ENCODE assay signal across 17 cellular contexts in the genomic region with DNA sequence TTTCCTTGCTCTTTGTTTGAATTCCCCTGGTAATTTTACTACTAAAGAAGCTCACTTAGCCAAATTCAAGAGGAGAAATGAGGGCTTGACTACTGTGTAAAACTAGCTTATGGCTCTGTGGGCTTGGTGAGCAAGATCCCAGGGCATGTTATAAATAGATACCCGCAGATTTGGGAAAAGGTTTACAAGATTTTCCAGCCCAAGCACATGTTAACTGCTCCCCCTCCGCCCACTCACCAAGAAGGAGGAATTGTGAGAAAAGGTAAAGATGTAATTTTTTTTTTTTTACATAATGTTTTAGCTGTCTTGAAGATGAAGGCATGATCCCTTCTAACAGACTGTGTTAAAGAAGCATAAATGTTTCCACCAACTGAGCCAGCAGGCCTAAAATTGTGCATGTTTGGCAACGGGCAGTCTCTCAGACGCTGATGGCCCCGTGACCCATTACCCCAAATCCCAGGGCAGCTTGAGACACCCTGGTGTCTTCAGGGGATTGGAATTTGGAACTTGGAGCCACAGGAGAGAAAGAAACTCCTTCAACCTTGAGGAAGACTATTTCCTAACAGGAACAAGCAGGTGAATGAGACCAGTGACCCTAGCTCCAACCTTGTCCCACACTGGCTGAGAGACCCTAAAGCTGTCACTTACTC.
"Had no signal": no experiment of that assay in that cellular context is flagged by ENCODE, and none has a peak within 500 bp of the region (broad histone marks: within the 10 kb centered on the region; RNA-seq: fewer than 3 reads in every experiment).

No MANE protein-coding gene starts in this region.

- DNase-seq: activated B cell treated with CpG ODN at 0.5 μM for 24 hours; activated CD4-positive, alpha-beta memory T cell treated with anti-CD3 and anti-CD28 coated beads for 36 hours; activated CD4-positive, alpha-beta T cell treated with anti-CD3 and anti-CD28 coated beads for 4 hours; activated effector memory CD4-positive, alpha-beta T cell treated with Interleukin-2 at 50 U/mL for 16 hours; activated naive CD4-positive, alpha-beta T cell treated with anti-CD3 and anti-CD28 coated beads for 36 hours; activated naive CD8-positive, alpha-beta T cell treated with anti-CD3 and anti-CD28 coated beads, Interleukin-2, amount 10 ng/mL, durations not matched to agents 7 days and 5 days; activated T-cell treated with anti-CD3 and anti-CD28 coated beads, Interleukin-2, amount 50 U/mL, for 72 hours; amniotic stem cell; body of pancreas; stimulated activated CD4-positive, alpha-beta T cell treated with anti-CD3 and anti-CD28 coated beads, Interleukin-12 subunit alpha, Interleukin-12 subunit beta, amount 100 ng/mL, for 4 hours; stimulated activated naive CD8-positive, alpha-beta T cell treated with anti-CD3 and anti-CD28 coated beads, Interleukin-15, amount 100 ng/mL, for 72 hours; T1000 had no signal

- H3K27me3 ChIP-seq: body of pancreas, cardiac muscle cell, esophagus muscularis mucosa, gastroesophageal sphincter, vagina had no signal

- H3K4me3 ChIP-seq: body of pancreas, cardiac muscle cell, esophagus muscularis mucosa, gastroesophageal sphincter, vagina had no signal

- ATAC-seq: activated T-cell treated with anti-CD3 and anti-CD28 coated beads, Interleukin-2, amount 50 U/mL, for 72 hours; body of pancreas; gastroesophageal sphincter; stimulated activated effector memory CD8-positive, alpha-beta T cell treated with anti-CD3 and anti-CD28 coated beads, Interleukin-12 subunit alpha, Interleukin-12 subunit beta, amount 100 ng/mL, for 72 hours; stimulated activated naive CD8-positive, alpha-beta T cell treated with anti-CD3 and anti-CD28 coated beads, Interleukin-15, amount 100 ng/mL, for 72 hours had no signal

- H3K4me1 ChIP-seq: body of pancreas, vagina had no signal

- H3K9me3 ChIP-seq: body of pancreas, esophagus muscularis mucosa, gastroesophageal sphincter, vagina had no signal

- H3K36me3 ChIP-seq: cardiac muscle cell, esophagus muscularis mucosa, gastroesophageal sphincter, vagina had no signal

- H3K27ac ChIP-seq: body of pancreas, cardiac muscle cell, esophagus muscularis mucosa, vagina had no signal
